In genomic region chr3:129399145-129399894, GRCh38 we compare ENCODE assay signal across 8 cellular contexts. TPM values are rescaled to one million over a fixed set of nuclear protein-coding genes. Genes with fewer than 3 reads are reported as not detected.
DNase-seq lines count a peak whose midpoint lies in the region; FAIRE-seq and TF ChIP-seq lines count a peak whose summit lies in the region.

No MANE protein-coding gene starts in this region.

- H3K9me3 Mint-ChIP-seq in neural crest cell, result no peaks in the 10 kb centered on the region

- peaks cover 10% of the 10 kb centered on the region for H3K4me1 ChIP-seq in stomach smooth muscle (ENCODE audit: control insufficient read depth, insufficient read depth, low read length)

- no peaks in the 10 kb centered on the region for H3K27me3 ChIP-seq in stomach smooth muscle (ENCODE audit: control insufficient read depth in 1 of 2, insufficient read depth in 2 of 2, low read length in 2 of 2)

- peak overlapping the region; percentile 94 for H3K4me3 Mint-ChIP-seq in neural crest cell

- H3K4me3 ChIP-seq in foreskin fibroblast (ENCODE audit: low read depth in 1 of 2, low read length in 2 of 2) (peak overlapping the region; percentile 85 to 89), stomach smooth muscle (ENCODE audit: low read length in 2 of 2) (peak overlapping the region; percentile 89)

- TF ChIP-seq CTCF in foreskin fibroblast (IDR thresholded peaks at IDR 0.05; ENCODE audit: low read depth, low read length) (peak; percentile 89), neural crest cell (conservative IDR thresholded peaks at IDR 0.05) (peak; percentile 79)

- peaks cover 22% of the 10 kb centered on the region for H3K4me1 Mint-ChIP-seq in neural crest cell

- no peaks in the 10 kb centered on the region for H3K36me3 Mint-ChIP-seq in neural crest cell (ENCODE audit: low read depth)

- FAIRE-seq in G401.6 (lab: Jason Lieb, UNC) (peak; percentile 91), H54 (lab: Jason Lieb, UNC) (peak; percentile 77)

- H3K36me3 ChIP-seq in stomach smooth muscle (ENCODE audit: control insufficient read depth in 2 of 2, insufficient read depth in 2 of 2, low read length in 2 of 2), result peaks cover 0 to 6% of the 10 kb centered on the region in 2 donors

- peak overlapping the region; percentile 77 for H3K27ac ChIP-seq in stomach smooth muscle (ENCODE audit: low read length)

- H3K9me3 ChIP-seq in stomach smooth muscle (ENCODE audit: control insufficient read depth in 2 of 2, low read length in 2 of 2), result no peaks in the 10 kb centered on the region

- TF ChIP-seq POLR2A in H54 (IDR thresholded peaks at IDR 0.05; ENCODE audit: low read depth, low read length) (no peak), Raji (IDR thresholded peaks at IDR 0.05; ENCODE audit: insufficient read depth, low read depth, low read length) (peak; percentile 64)

- DNase-seq in H54 (ENCODE audit: insufficient read length, low spot score) (peak; percentile 75), LoVo (ENCODE audit: low spot score) (peak; percentile 96), foreskin fibroblast (peak; percentile 90 to 97), neural crest cell (ENCODE audit: low read depth, low spot score) (peak; percentile 74)
- peak; percentile 90 for DNase-seq in activated effector memory CD4-positive, alpha-beta T cell treated with anti-CD3 and anti-CD28 coated beads, Interleukin-2, amount 50 U/mL, for 16 hours

- H3K27ac Mint-ChIP-seq in neural crest cell (ENCODE audit: unreplicated experiment), result peak overlapping the region; percentile 98

- H3K27me3 Mint-ChIP-seq in neural crest cell (ENCODE audit: low read depth), result no peaks in the 10 kb centered on the region

- peak overlapping the region; percentile 77 to 88 for H3K9ac ChIP-seq in stomach smooth muscle (ENCODE audit: low read length in 2 of 2)

RNA-seq across cellular contexts. Expression of gene EFCAB12, which starts 29.1 kb away (rescaled TPM):
- total RNA-seq in neural crest cell, result 3.1 and 4.0 TPM in 2 replicates

RNA-seq across cellular contexts. Expression of gene MBD4, which starts 40.4 kb away (rescaled TPM):
- total RNA-seq in neural crest cell, result 37.8 and 39.5 TPM in 2 replicates

RNA-seq across cellular contexts. Expression of gene IFT122, which starts 40.7 kb away (rescaled TPM):
- total RNA-seq in neural crest cell, result 44.9 and 49.3 TPM in 2 replicates

Comparison
In these comparisons a context has a peak if more than half of its experiments do, and no peak if none do; other contexts are left out.
1. Peak in every context shown above with its lines: DNase-seq, H3K4me3 ChIP-seq and H3K27ac ChIP-seq.